Comparison of ENCODE assay signal across 28 cellular contexts in the genomic region with DNA sequence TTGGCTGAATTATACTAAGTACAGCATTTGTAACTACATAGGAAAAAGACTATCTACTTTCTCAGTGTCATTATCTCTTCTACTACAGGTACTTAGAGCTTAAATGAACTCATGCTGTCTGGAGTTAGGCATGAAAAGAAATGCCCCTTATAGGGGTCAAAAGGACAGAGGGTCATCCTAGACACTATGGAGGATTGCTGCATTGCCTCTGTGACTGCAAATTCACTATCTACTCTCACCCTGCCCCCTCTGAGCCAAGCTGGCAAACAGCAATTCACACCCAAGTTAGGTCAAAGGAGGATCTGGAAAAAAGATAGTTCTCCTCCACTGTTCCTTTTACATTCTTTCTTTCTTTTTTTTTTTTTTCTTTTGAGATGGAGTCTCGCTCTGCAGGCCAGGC.
"Had no signal": no experiment of that assay in that cellular context is flagged by ENCODE, and none has a peak within 500 bp of the region (broad histone marks: within the 10 kb centered on the region; RNA-seq: fewer than 3 reads in every experiment).

No MANE protein-coding gene starts in this region.

- H3K36me3 ChIP-seq: ascending aorta, breast epithelium, cardiac muscle cell, colonic mucosa, esophagus muscularis mucosa, gastrocnemius medialis, WERI-Rb-1 had no signal

- H3K9me3 ChIP-seq: ascending aorta, breast epithelium, colonic mucosa, esophagus muscularis mucosa, gastrocnemius medialis had no signal

- H3K4me1 ChIP-seq: ascending aorta, breast epithelium, colonic mucosa, esophagus muscularis mucosa, gastrocnemius medialis had no signal

- DNase-seq: activated B cell treated with CpG ODN at 0.5 μM for 24 hours; activated CD4-positive, alpha-beta memory T cell treated with anti-CD3 and anti-CD28 coated beads for 36 hours; activated CD4-positive, alpha-beta T cell treated with anti-CD3 and anti-CD28 coated beads for 36 hours; activated CD4-positive, alpha-beta T cell treated with anti-CD3 and anti-CD28 coated beads, Interleukin-2, amount 10 ng/mL, durations not matched to agents 24 days and 14 days; activated CD8-positive, alpha-beta memory T cell treated with anti-CD3 and anti-CD28 coated beads, Interleukin-2, amount 10 ng/mL, durations not matched to agents 7 days and 5 days; activated CD8-positive, alpha-beta memory T cell treated with anti-CD3 and anti-CD28 coated beads, Interleukin-2, amount 50 U/mL, for 4 hours; activated CD8-positive, alpha-beta T cell treated with anti-CD3 and anti-CD28 coated beads, Interleukin-2, amount 10 ng/mL, durations not matched to agents 7 days and 5 days; activated gamma-delta T cell; activated naive CD4-positive, alpha-beta T cell; activated naive CD4-positive, alpha-beta T cell treated with anti-CD3 and anti-CD28 coated beads, Interleukin-2, amount 10 ng/mL, durations not matched to agents 7 days and 5 days; activated naive CD8-positive, alpha-beta T cell treated with anti-CD3 and anti-CD28 coated beads, Interleukin-2, amount 10 ng/mL, durations not matched to agents 7 days and 5 days; activated T-cell treated with anti-CD3 and anti-CD28 coated beads, Interleukin-2, amount 50 U/mL, for 1 hour; activated T-cell treated with anti-CD3 and anti-CD28 coated beads, Interleukin-2, amount 50 U/mL, for 48 hours; central memory CD4-positive, alpha-beta T cell; cerebellar nuclear complex; colonic mucosa; effector CD8-positive, alpha-beta T cell; foreskin keratinocyte; gastrocnemius medialis; glutamatergic neuron; T-helper 1 cell; T-helper 17 cell; T1000; WERI-Rb-1 had no signal

- H3K27ac ChIP-seq: ascending aorta, breast epithelium, cardiac muscle cell, colonic mucosa, esophagus muscularis mucosa, foreskin keratinocyte, gastrocnemius medialis, WERI-Rb-1 had no signal

- H3K27me3 ChIP-seq: ascending aorta, breast epithelium, colonic mucosa, esophagus muscularis mucosa, foreskin keratinocyte, gastrocnemius medialis had no signal

- H3K4me3 ChIP-seq: ascending aorta, breast epithelium, cardiac muscle cell, colonic mucosa, esophagus muscularis mucosa, gastrocnemius medialis had no signal
